ENCODE assay signal across 8 cellular contexts in genomic region chr6:30556714-30556963, GRCh38.
A peak's percentile ranks its signal among the peaks of the same experiment; 100 is the strongest.
DNase-seq lines count a peak whose midpoint lies in the region; ATAC-seq, FAIRE-seq and TF ChIP-seq lines count a peak whose summit lies in the region.

No MANE protein-coding gene starts in this region.

- peak overlapping the region; percentile 89 to 95 for H3K4me3 Mint-ChIP-seq in stimulated activated naive CD8-positive, alpha-beta T cell treated with anti-CD3 and anti-CD28 coated beads, Interleukin-15, amount 100 ng/mL, for 72 hours

- no peaks in the 10 kb centered on the region for H3K27me3 ChIP-seq in muscle layer of duodenum (ENCODE audit: low read depth, low read length)

- no peak for TF ChIP-seq POLR2A in H54 (IDR thresholded peaks at IDR 0.05; ENCODE audit: low read depth, low read length)

- FAIRE-seq in H54 (lab: Jason Lieb, UNC) (peak; percentile 6), RCC 7860 (lab: Jason Lieb, UNC) (no peak)

- peak overlapping the region; percentile 98 to 99 for H3K27ac Mint-ChIP-seq in stimulated activated naive CD8-positive, alpha-beta T cell treated with anti-CD3 and anti-CD28 coated beads, Interleukin-15, amount 100 ng/mL, for 72 hours

- H3K4me3 ChIP-seq in coronary artery, result peak overlapping the region; percentile 96
- H3K4me3 ChIP-seq in muscle layer of duodenum (ENCODE audit: low read depth in 1 of 2, low read length in 2 of 2), result peak overlapping the region; percentile 99

- no peaks in the 10 kb centered on the region for H3K9me3 Mint-ChIP-seq in stimulated activated naive CD8-positive, alpha-beta T cell treated with anti-CD3 and anti-CD28 coated beads, Interleukin-15, amount 100 ng/mL, for 72 hours

- H3K36me3 ChIP-seq in muscle layer of duodenum (ENCODE audit: control insufficient read depth in 1 of 2, insufficient read depth in 2 of 2, low read length in 2 of 2), result peaks cover 23 to 27% of the 10 kb centered on the region in 2 donors

- peaks cover 69% of the 10 kb centered on the region for H3K4me1 Mint-ChIP-seq in stimulated activated naive CD8-positive, alpha-beta T cell treated with anti-CD3 and anti-CD28 coated beads, Interleukin-15, amount 100 ng/mL, for 72 hours

- no peaks in the 10 kb centered on the region for H3K27me3 Mint-ChIP-seq in stimulated activated naive CD8-positive, alpha-beta T cell treated with anti-CD3 and anti-CD28 coated beads, Interleukin-15, amount 100 ng/mL, for 72 hours

- TF ChIP-seq CTCF in coronary artery (IDR thresholded peaks at IDR 0.05), result no peak

- DNase-seq in H54 (ENCODE audit: insufficient read length, low spot score), result no peak
- peak; percentile 83 for DNase-seq in T-helper 22 cell (ENCODE audit: low read depth)
- peak; percentile 93 for DNase-seq in coronary artery (ENCODE audit: low spot score)
- DNase-seq in stimulated activated naive CD8-positive, alpha-beta T cell treated with anti-CD3 and anti-CD28 coated beads, Interleukin-15, amount 100 ng/mL, for 72 hours, result peak; percentile 92 to 93
- no peak for DNase-seq in RCC 7860 (ENCODE audit: low spot score)

- H3K27ac ChIP-seq in coronary artery (peak overlapping the region; percentile 96 to 97), muscle layer of duodenum (ENCODE audit: low read length) (peak overlapping the region; percentile 95)

- no peak for ATAC-seq in stimulated activated naive CD8-positive, alpha-beta T cell treated with anti-CD3 and anti-CD28 coated beads, Interleukin-15, amount 100 ng/mL, for 72 hours
- ATAC-seq in HG03520 (IDR thresholded peaks at IDR 0.05; ENCODE audit: unreplicated experiment) (no peak), HG03469 (IDR thresholded peaks at IDR 0.05; ENCODE audit: unreplicated experiment) (no peak)

- peaks cover 7 to 14% of the 10 kb centered on the region in 2 donors for H3K4me1 ChIP-seq in muscle layer of duodenum (ENCODE audit: control insufficient read depth in 1 of 2, insufficient read depth in 2 of 2, low read length in 2 of 2)

- H3K9me3 ChIP-seq in muscle layer of duodenum (ENCODE audit: control insufficient read depth in 1 of 2, low read length in 2 of 2), result no peaks in the 10 kb centered on the region

Comparison
In these comparisons a context has a peak if more than half of its experiments do, and no peak if none do; other contexts are left out.
1. DNase-seq: peak in T-helper 22 cell (single experiment), coronary artery (single experiment) and stimulated activated naive CD8-positive, alpha-beta T cell treated with anti-CD3 and anti-CD28 coated beads, Interleukin-15, amount 100 ng/mL, for 72 hours (2 of 2); none in H54 (single experiment) and RCC 7860 (single experiment).